In genomic region chr15:101396484-101397261, GRCh38 we compare ENCODE assay signal across 20 cellular contexts.
A peak's percentile ranks its signal among the peaks of the same experiment; 100 is the strongest.
DNase-seq lines count a peak whose midpoint lies in the region; TF ChIP-seq lines count a peak whose summit lies in the region.
"Had no signal": no experiment of that assay in that cellular context is flagged by ENCODE, and none has a peak within 500 bp of the region (broad histone marks: within the 10 kb centered on the region; RNA-seq: fewer than 3 reads in every experiment).

No MANE protein-coding gene starts in this region.

- no peak overlapping the region for H3K4me3 ChIP-seq in suprapubic skin
- H3K4me3 ChIP-seq: PC-9 had no signal

- H3K27ac ChIP-seq in H9 (ENCODE audit: insufficient read length, low read depth, low read length), result no peak overlapping the region
- H3K27ac ChIP-seq in suprapubic skin, result no peak overlapping the region
- H3K27ac ChIP-seq: PC-9, RWPE1 had no signal

- no peaks in the 10 kb centered on the region for H4K20me1 ChIP-seq in H9 (ENCODE audit: control insufficient read depth, insufficient read depth, insufficient read length)

- H3K4me3 Mint-ChIP-seq in H9, result no peak overlapping the region
- H3K4me3 Mint-ChIP-seq in activated naive CD4-positive, alpha-beta T cell treated with anti-CD3 and anti-CD28 coated beads for 36 hours, result no peak overlapping the region
- H3K4me3 Mint-ChIP-seq: B cell; CD4-positive, alpha-beta T cell had no signal

- CTCF ChIA-PET in activated naive CD4-positive, alpha-beta T cell treated with anti-CD3 and anti-CD28 coated beads for 36 hours (lab: Charles Lee), result no interaction called here

- no peaks in the 10 kb centered on the region for H3K36me3 ChIP-seq in suprapubic skin

- no peak overlapping the region for H2AFZ ChIP-seq in H9 (ENCODE audit: low read length)
- H2AFZ ChIP-seq: PC-9 had no signal

- H2BK20ac ChIP-seq in H9 (ENCODE audit: low read depth, low read length, poor library complexity, severe bottlenecking), result no peak overlapping the region

- H3K79me1 ChIP-seq in H9 (ENCODE audit: insufficient read depth, low read depth, low read length, poor library complexity, severe bottlenecking), result no peaks in the 10 kb centered on the region

- TF ChIP-seq CTCF in H9 (conservative IDR thresholded peaks at IDR 0.05), result no peak
- no peak for TF ChIP-seq CTCF in suprapubic skin (IDR thresholded peaks at IDR 0.05)

- no peaks in the 10 kb centered on the region for H3K79me2 ChIP-seq in H9 (ENCODE audit: insufficient read depth, low read length)

- peak; percentile 22 for DNase-seq in activated CD8-positive, alpha-beta memory T cell treated with anti-CD3 and anti-CD28 coated beads, Interleukin-2, amount 50 U/mL, for 48 hours
- DNase-seq in activated CD8-positive, alpha-beta memory T cell treated with anti-CD3 and anti-CD28 coated beads, Interleukin-2, amount 50 U/mL, for 4 hours, result no peak
- DNase-seq in H9 (peak; percentile 25), ecto neural progenitor cell (ENCODE audit: low spot score) (peak; percentile 27), suprapubic skin (ENCODE audit: low spot score in 2 of 2) (peak; percentile 37 to 67), NCI-H2029 treated with DMSO at 0.1 percent for 48 hours (lab: John Stamatoyannopoulos, UW) (no peak), NCI-H2029 (lab: John Stamatoyannopoulos, UW) (no peak)
- no peak for DNase-seq in activated naive CD4-positive, alpha-beta T cell treated with anti-CD3 and anti-CD28 coated beads for 36 hours
- DNase-seq: 8988T; Calu3; CD4-positive, alpha-beta T cell; DMS53; GOT3; NCI-H1694 treated with DMSO at 0.1 percent for 48 hours; NCI-H345; NCI-H524 treated with DMSO at 0.1 percent for 48 hours; PC-9; SIG-M5 had no signal

- no peak overlapping the region for H2BK12ac ChIP-seq in H9 (ENCODE audit: insufficient read length, low read depth, low read length)

- no CpG with 5 or more reads among the region's 19 CpGs for WGBS in H9 (ENCODE audit: extremely low coverage, insufficient read length, low lambda C conversion rate)
- 81% methylated on average over 19 of the region's 19 CpGs for whole genome bisulfite sequencing in suprapubic skin

- H4K8ac ChIP-seq in H9 (replicated peaks; ENCODE audit: insufficient read length, low read depth, low read length), result no peak overlapping the region

- TF ChIP-seq POLR2A in suprapubic skin (IDR thresholded peaks at IDR 0.05), result no peak

- H3K36me3 Mint-ChIP-seq in H9 (ENCODE audit: insufficient read depth in 1 of 3, low read depth in 3 of 3), result peaks cover 0 to 3% (median 0%) of the 10 kb centered on the region in 3 experiments; a peak in 2 of 7 replicates
- no peaks in the 10 kb centered on the region for H3K36me3 Mint-ChIP-seq in activated naive CD4-positive, alpha-beta T cell treated with anti-CD3 and anti-CD28 coated beads for 36 hours (ENCODE audit: low read depth)

- H3K4me1 ChIP-seq in H9 (ENCODE audit: insufficient read depth, low read length), result no peaks in the 10 kb centered on the region
- H3K4me1 ChIP-seq in suprapubic skin, result no peaks in the 10 kb centered on the region

- H2BK15ac ChIP-seq in H9 (ENCODE audit: low read depth, low read length), result no peak overlapping the region

- H3K56ac ChIP-seq in H9 (ENCODE audit: insufficient read length, low read depth, low read length), result no peak overlapping the region

- H3K27me3 ChIP-seq in H9 (ENCODE audit: insufficient read depth, low read length), result no peaks in the 10 kb centered on the region
- H3K27me3 ChIP-seq in suprapubic skin, result peaks cover 3% of the 10 kb centered on the region

- H3K4ac ChIP-seq in H9 (ENCODE audit: low read depth, low read length), result no peak overlapping the region

- no peak overlapping the region for H4K91ac ChIP-seq in H9 (ENCODE audit: insufficient read length, low read depth, low read length)

- H3K9me3 ChIP-seq in H9 (ENCODE audit: control insufficient read depth, low read depth, low read length), result no peaks in the 10 kb centered on the region
- H3K9me3 ChIP-seq in suprapubic skin, result no peaks in the 10 kb centered on the region

- no peak overlapping the region for H2BK120ac ChIP-seq in H9 (ENCODE audit: low read depth, low read length, poor library complexity, severe bottlenecking)

- no peak overlapping the region for H4K5ac ChIP-seq in H9 (ENCODE audit: insufficient read length, low read depth, low read length)

- no peak overlapping the region for H3K18ac ChIP-seq in H9 (ENCODE audit: insufficient read length, low read depth, low read length)

- peaks cover 14 to 30% of the 10 kb centered on the region in 2 experiments for H3K4me1 Mint-ChIP-seq in H9
- no peaks in the 10 kb centered on the region for H3K4me1 Mint-ChIP-seq in activated naive CD4-positive, alpha-beta T cell treated with anti-CD3 and anti-CD28 coated beads for 36 hours (ENCODE audit: low read depth)

- no peaks in the 10 kb centered on the region for H3K23me2 ChIP-seq in H9 (ENCODE audit: insufficient read length, low read depth, low read length, poor library complexity, severe bottlenecking)

- H3K27me3 Mint-ChIP-seq in H9 (ENCODE audit: low read depth), result peaks cover 21% of the 10 kb centered on the region
- peaks cover 22% of the 10 kb centered on the region for H3K27me3 Mint-ChIP-seq in activated naive CD4-positive, alpha-beta T cell treated with anti-CD3 and anti-CD28 coated beads for 36 hours (ENCODE audit: low read depth)

- H3K9me3 Mint-ChIP-seq in H9, result no peaks in the 10 kb centered on the region; a peak in 1 of 5 replicates
- H3K9me3 Mint-ChIP-seq in activated naive CD4-positive, alpha-beta T cell treated with anti-CD3 and anti-CD28 coated beads for 36 hours, result no peaks in the 10 kb centered on the region
- H3K9me3 Mint-ChIP-seq: CD4-positive, alpha-beta T cell had no signal

- no peak overlapping the region for H3K9ac ChIP-seq in H9 (ENCODE audit: extremely low read depth, insufficient read length, low read length)

- no peak overlapping the region for H3T11ph ChIP-seq in H9 (ENCODE audit: low read length)

- H3K4me2 ChIP-seq in H9 (ENCODE audit: insufficient read depth, insufficient read length, low read length), result no peak overlapping the region
- H3K4me2 ChIP-seq: PC-9 had no signal

- H3K14ac ChIP-seq in H9 (ENCODE audit: insufficient read depth, low read length), result no peak overlapping the region

- H2BK5ac ChIP-seq in H9 (ENCODE audit: insufficient read length, low read length), result no peak overlapping the region

- no peak for TF ChIP-seq EP300 in suprapubic skin (IDR thresholded peaks at IDR 0.05)

- peak overlapping the region in 1 of 3 experiments; percentile 34; a peak in 1 of 7 replicates for H3K27ac Mint-ChIP-seq in H9
- H3K27ac Mint-ChIP-seq in activated naive CD4-positive, alpha-beta T cell treated with anti-CD3 and anti-CD28 coated beads for 36 hours, result no peak overlapping the region
- H3K27ac Mint-ChIP-seq: CD4-positive, alpha-beta T cell had no signal

- H2AK5ac ChIP-seq in H9 (ENCODE audit: insufficient read length, low read length), result no peak overlapping the region

- H3K23ac ChIP-seq in H9 (ENCODE audit: insufficient read length, low read depth, low read length), result no peak overlapping the region

- intact Hi-C loops in activated naive CD4-positive, alpha-beta T cell treated with anti-CD3 and anti-CD28 coated beads for 36 hours (cut with micrococcal nuclease), result no loop called here

Comparison
In these comparisons a context has a peak if more than half of its experiments do, and no peak if none do; other contexts are left out.
1. DNase-seq: peak in activated CD8-positive, alpha-beta memory T cell treated with anti-CD3 and anti-CD28 coated beads, Interleukin-2, amount 50 U/mL, for 48 hours (single experiment), H9 (single experiment), ecto neural progenitor cell (single experiment) and suprapubic skin (2 of 2); none in activated CD8-positive, alpha-beta memory T cell treated with anti-CD3 and anti-CD28 coated beads, Interleukin-2, amount 50 U/mL, for 4 hours (single experiment), activated naive CD4-positive, alpha-beta T cell treated with anti-CD3 and anti-CD28 coated beads for 36 hours (single experiment), NCI-H2029 treated with DMSO at 0.1 percent for 48 hours (single experiment) and NCI-H2029 (single experiment).